In genomic region chr1:207751790-207752455, GRCh38 we compare ENCODE assay signal across 1 cellular context.
TF ChIP-seq lines count a peak whose summit lies in the region.

Gene CD46 (plus strand): TSS chr1:207752054. CDS start chr1:207752213, 159 bp downstream.

TF ChIP-seq in HepG2, 621 proteins besides CTCF, POLR2A, EP300 and RAD21 (continued from another document and continues in another):
- TF ChIP-seq ZBTB40 (IDR thresholded peaks at IDR 0.05): no peak
- TF ChIP-seq ZBTB40 (CRISPR knock-in tag; IDR thresholded peaks at IDR 0.05): peak; percentile 57; the same call in 1 of the 2 replicates
- TF ChIP-seq NFAT5 (CRISPR knock-in tag; IDR thresholded peaks at IDR 0.05): no peak
- TF ChIP-seq HINFP (CRISPR knock-in tag; IDR thresholded peaks at IDR 0.05; ENCODE audit: low read depth): no peak; the same call in 1 of the 2 replicates
- peak in 1 of 2 experiments; percentile 72; a peak in 2 of 4 replicates for TF ChIP-seq KLF16 (CRISPR knock-in tag; IDR thresholded peaks at IDR 0.05)
- TF ChIP-seq MLX (CRISPR knock-in tag; IDR thresholded peaks at IDR 0.05): 0 out of 2 replicates have a peak, but pooled peaks have one; percentile 11
- peak; percentile 75; the same call in 1 of the 2 replicates for TF ChIP-seq ZSCAN31 (CRISPR knock-in tag; IDR thresholded peaks at IDR 0.05; ENCODE audit: low read depth)
- TF ChIP-seq ZFP37 (CRISPR knock-in tag; IDR thresholded peaks at IDR 0.05; ENCODE audit: borderline replicate concordance): no peak
- TF ChIP-seq ZNF703 (CRISPR knock-in tag; IDR thresholded peaks at IDR 0.05; ENCODE audit: borderline replicate concordance): 0 out of 2 replicates have a peak, but pooled peaks have one; percentile 1
- no peak for TF ChIP-seq XBP1 (CRISPR knock-in tag; IDR thresholded peaks at IDR 0.05)
- peak; percentile 70 for TF ChIP-seq ZNF883 (CRISPR knock-in tag; IDR thresholded peaks at IDR 0.05; ENCODE audit: not compliant biosample characterization)
- TF ChIP-seq MAX (IDR thresholded peaks at IDR 0.05): peak; percentile 62; the same call in 1 of the 2 replicates
- peak; percentile 82 for TF ChIP-seq THAP11 (CRISPR knock-in tag; IDR thresholded peaks at IDR 0.05)
- TF ChIP-seq ZNF691 (CRISPR knock-in tag; IDR thresholded peaks at IDR 0.05; ENCODE audit: borderline replicate concordance, low read depth): no peak
- TF ChIP-seq PLRG1 (conservative IDR thresholded peaks at IDR 0.05): no peak
- TF ChIP-seq HCFC1 (IDR thresholded peaks at IDR 0.05; ENCODE audit: low read depth, low read length): no peak
- no peak for TF ChIP-seq ZNF18 (CRISPR knock-in tag; IDR thresholded peaks at IDR 0.05; ENCODE audit: insufficient replicate concordance)
- peak; percentile 9; the same call in 1 of the 2 replicates for TF ChIP-seq STAT6 (CRISPR knock-in tag; IDR thresholded peaks at IDR 0.05; ENCODE audit: borderline replicate concordance)
- peak; percentile 95 for TF ChIP-seq POLR2AphosphoS5 (IDR thresholded peaks at IDR 0.05; ENCODE audit: low read depth, low read length)
- TF ChIP-seq SRSF1 (optimal IDR thresholded peaks at IDR 0.05; ENCODE audit: low read depth, low read length): no peak
- TF ChIP-seq NRL (CRISPR knock-in tag; IDR thresholded peaks at IDR 0.05; ENCODE audit: borderline replicate concordance): peak; percentile 18; the same call in 1 of the 2 replicates
